ENCODE assay signal across 22 cellular contexts in the genomic region with DNA sequence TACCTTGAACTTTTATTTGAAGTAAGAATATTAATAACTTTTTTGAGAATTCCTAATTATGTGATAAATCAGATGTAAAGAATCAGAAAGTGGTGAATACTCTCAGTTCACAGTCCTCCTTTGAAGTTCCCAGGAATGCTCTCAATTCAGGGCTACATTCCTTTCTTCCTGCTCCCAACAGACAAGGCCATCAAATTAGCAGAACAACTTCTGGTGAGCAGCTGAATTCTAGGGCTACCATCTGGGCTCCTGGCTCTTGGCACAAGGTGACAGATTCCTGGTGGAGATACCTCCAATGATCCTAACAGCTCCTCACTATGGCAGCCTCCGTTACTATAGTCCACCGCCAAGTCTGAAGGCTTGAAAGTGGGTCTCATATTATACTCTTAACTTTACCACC. TPM values are rescaled to one million over a fixed set of nuclear protein-coding genes. Genes with fewer than 3 reads are reported as not detected.
"Had no signal": no experiment of that assay in that cellular context is flagged by ENCODE, and none has a peak within 500 bp of the region (broad histone marks: within the 10 kb centered on the region; RNA-seq: fewer than 3 reads in every experiment).

No MANE protein-coding gene starts in this region.

- H3K4me2 ChIP-seq: PC-9 had no signal

- H3K27me3 ChIP-seq: brain microvascular endothelial cell, cardiac muscle cell had no signal

- H3K36me3 Mint-ChIP-seq: activated naive CD8-positive, alpha-beta T cell had no signal

- H3K27ac ChIP-seq: brain microvascular endothelial cell, cardiac muscle cell, PC-9 had no signal

- H3K9me3 Mint-ChIP-seq: activated CD4-positive, alpha-beta memory T cell treated with anti-CD3 and anti-CD28 coated beads, Interleukin-2, amount 10 ng/mL, durations not matched to agents 7 days and 5 days; activated naive CD4-positive, alpha-beta T cell treated with anti-CD3 and anti-CD28 coated beads for 36 hours; activated T-helper 17 cell treated with anti-CD3 and anti-CD28 coated beads, Interleukin-2, amount 50 U/mL, for 72 hours had no signal

- ATAC-seq: activated CD4-positive, alpha-beta T cell treated with anti-CD3 and anti-CD28 coated beads for 36 hours; activated T-helper 17 cell treated with anti-CD3 and anti-CD28 coated beads, Interleukin-2, amount 50 U/mL, for 72 hours; T-helper 17 cell had no signal

- H3K27ac Mint-ChIP-seq: activated CD4-positive, alpha-beta memory T cell treated with anti-CD3 and anti-CD28 coated beads, Interleukin-2, amount 10 ng/mL, durations not matched to agents 7 days and 5 days; activated CD4-positive, alpha-beta T cell treated with anti-CD3 and anti-CD28 coated beads for 36 hours; activated naive CD4-positive, alpha-beta T cell treated with anti-CD3 and anti-CD28 coated beads for 36 hours; activated naive CD8-positive, alpha-beta T cell; activated T-helper 17 cell treated with anti-CD3 and anti-CD28 coated beads, Interleukin-2, amount 50 U/mL, for 72 hours; T-helper 17 cell had no signal

- H3K4me3 ChIP-seq: cardiac muscle cell, PC-9 had no signal

- H3K4me1 Mint-ChIP-seq: activated CD4-positive, alpha-beta memory T cell treated with anti-CD3 and anti-CD28 coated beads, Interleukin-2, amount 10 ng/mL, durations not matched to agents 7 days and 5 days; activated CD4-positive, alpha-beta T cell treated with anti-CD3 and anti-CD28 coated beads for 36 hours; activated T-helper 17 cell treated with anti-CD3 and anti-CD28 coated beads, Interleukin-2, amount 50 U/mL, for 72 hours; T-helper 17 cell had no signal

- H3K36me3 ChIP-seq: brain microvascular endothelial cell, cardiac muscle cell had no signal

- H3K4me3 Mint-ChIP-seq: activated CD4-positive, alpha-beta memory T cell treated with anti-CD3 and anti-CD28 coated beads, Interleukin-2, amount 10 ng/mL, durations not matched to agents 7 days and 5 days; activated CD4-positive, alpha-beta T cell treated with anti-CD3 and anti-CD28 coated beads for 36 hours; activated naive CD4-positive, alpha-beta T cell treated with anti-CD3 and anti-CD28 coated beads for 36 hours; activated naive CD8-positive, alpha-beta T cell; activated T-helper 17 cell treated with anti-CD3 and anti-CD28 coated beads, Interleukin-2, amount 50 U/mL, for 72 hours; T-helper 17 cell had no signal

- DNase-seq: activated CD4-positive, alpha-beta memory T cell treated with anti-CD3 and anti-CD28 coated beads, Interleukin-2, amount 10 ng/mL, durations not matched to agents 7 days and 5 days; activated CD4-positive, alpha-beta T cell treated with anti-CD3 and anti-CD28 coated beads for 36 hours; activated CD4-positive, alpha-beta T cell treated with anti-CD3 and anti-CD28 coated beads, Interleukin-2, amount 50 U/mL, for 1 hour; activated CD4-positive, CD25-positive, alpha-beta regulatory T cell; activated gamma-delta T cell; activated naive CD4-positive, alpha-beta T cell treated with anti-CD3 and anti-CD28 coated beads for 36 hours; activated T-cell treated with anti-CD3 and anti-CD28 coated beads for 4 hours; activated T-cell treated with anti-CD3 and anti-CD28 coated beads, Interleukin-2, amount 50 U/mL, for 48 hours; amygdala; brain microvascular endothelial cell; KG1; NCI-H1048; NCI-H1417; PC-9; SHP77 treated with DMSO at 0.1 percent for 48 hours; T-helper 17 cell; T1000 had no signal

RNA-seq across cellular contexts. Expression of gene SP9, which starts 48.6 kb away (rescaled TPM):
- total RNA-seq: activated CD4-positive, alpha-beta memory T cell treated with anti-CD3 and anti-CD28 coated beads, Interleukin-2, amount 10 ng/mL, durations not matched to agents 7 days and 5 days; activated CD4-positive, alpha-beta T cell treated with anti-CD3 and anti-CD28 coated beads for 36 hours; activated CD8-positive, alpha-beta memory T cell treated with anti-CD3 and anti-CD28 coated beads for 36 hours; activated naive CD4-positive, alpha-beta T cell treated with anti-CD3 and anti-CD28 coated beads for 36 hours; activated T-helper 17 cell treated with anti-CD3 and anti-CD28 coated beads, Interleukin-2, amount 50 U/mL, for 72 hours; astrocyte; cardiac muscle cell; PC-9; T-helper 17 cell had no signal
- polyA plus RNA-seq: cardiac muscle cell had no signal
